ENCODE assay signal across 8 cellular contexts in genomic region chr7:77327067-77327931, GRCh38.
DNase-seq lines count a peak whose midpoint lies in the region; ATAC-seq, FAIRE-seq and TF ChIP-seq lines count a peak whose summit lies in the region.

No MANE protein-coding gene starts in this region.

- WGBS in esophagus, 2 donors = 40 to 49% methylated on average over 12 of the region's 12 CpGs
- WGBS in pancreas, 2 donors = 52 to 59% methylated on average over 12 of the region's 12 CpGs

- H3K4me3 ChIP-seq in esophagus (ENCODE audit: low read depth in 1 of 2, low read length in 2 of 2) (no peak overlapping the region), pancreas (no peak overlapping the region)

- FAIRE-seq in pancreas (lab: Jason Lieb, UNC) = no peak

- peaks cover 0 to 8% of the 10 kb centered on the region in 2 donors for H3K4me1 ChIP-seq in esophagus (ENCODE audit: control insufficient read depth in 2 of 2, insufficient read depth in 2 of 2, low read length in 1 of 2)
- no peaks in the 10 kb centered on the region for H3K4me1 ChIP-seq in pancreas

- peak overlapping the region; percentile 19 to 51 for H3K27ac ChIP-seq in esophagus (ENCODE audit: low read depth in 2 of 2, low read length in 1 of 2)
- H3K27ac ChIP-seq in pancreas = no peak overlapping the region

- peak in 3 of 4 donors; percentile 29 to 40 (median 40) for ATAC-seq in pancreas
- ATAC-seq in GM19324 (IDR thresholded peaks at IDR 0.05; ENCODE audit: low FRiP score, unreplicated experiment) = no peak

- intact Hi-C loops in pancreas (cut with DNase I) = no loop called here

- TF ChIP-seq CTCF in pancreas (IDR thresholded peaks at IDR 0.05) = no peak

- DNase-seq in ELF-1 (ENCODE audit: low read depth, low spot score) = peak; percentile 61
- DNase-seq in NOMO-1 treated with dmso at 0.1 percent for 144 hours (lab: John Stamatoyannopoulos, UW; ENCODE audit: unreplicated experiment) = peak; percentile 99
- DNase-seq in pancreas = peak in 1 of 6 donors; percentile 21
- no peak for DNase-seq in NCI-H1105 (lab: John Stamatoyannopoulos, UW)
- no peak for DNase-seq in amniotic stem cell (lab: John Stamatoyannopoulos, UW)
- no peak for DNase-seq in NCI-H748 treated with DMSO at 0.1 percent for 48 hours (lab: John Stamatoyannopoulos, UW)

- H3K9me3 ChIP-seq in esophagus (ENCODE audit: control insufficient read depth in 2 of 2, insufficient read depth in 1 of 2, low read depth in 1 of 2, low read length in 1 of 2) (no peaks in the 10 kb centered on the region), pancreas (no peaks in the 10 kb centered on the region)

- H3K27me3 ChIP-seq in esophagus (ENCODE audit: control insufficient read depth in 1 of 2, insufficient read depth in 2 of 2, low read length in 2 of 2) = no peaks in the 10 kb centered on the region
- no peaks in the 10 kb centered on the region for H3K27me3 ChIP-seq in pancreas

- H3K36me3 ChIP-seq in esophagus (ENCODE audit: control insufficient read depth in 2 of 2, insufficient read depth in 2 of 2, low read length in 1 of 2) (no peaks in the 10 kb centered on the region), pancreas (no peaks in the 10 kb centered on the region)

Comparison
In these comparisons a context has a peak if more than half of its experiments do, and no peak if none do; other contexts are left out.
1. DNase-seq: peak in ELF-1 (single experiment) and NOMO-1 treated with dmso at 0.1 percent for 144 hours (single experiment); none in NCI-H1105 (single experiment), amniotic stem cell (single experiment) and NCI-H748 treated with DMSO at 0.1 percent for 48 hours (single experiment).
2. H3K27ac ChIP-seq: peak in esophagus (2 of 2); none in pancreas (0 of 4).